2 cellular contexts compared by ENCODE assay signal in the genomic region with DNA sequence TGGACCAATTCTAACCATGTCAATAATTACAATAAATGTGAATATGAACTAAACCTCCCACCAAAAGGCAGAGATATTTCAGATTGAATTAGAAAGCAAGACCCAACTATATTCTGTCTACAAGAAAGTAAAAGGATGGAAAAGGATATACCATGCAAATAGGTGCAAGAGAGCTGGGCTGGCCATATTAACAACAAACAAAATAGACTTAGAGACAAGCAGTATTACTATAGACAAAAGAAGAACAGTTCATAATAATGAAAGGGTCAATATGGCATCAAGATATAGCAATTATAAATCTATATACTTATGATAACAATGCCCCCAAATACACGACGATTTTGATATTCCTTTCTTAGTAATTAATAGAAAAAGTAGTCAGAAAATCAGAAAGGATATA.
TF ChIP-seq lines count a peak whose summit lies in the region.

No MANE protein-coding gene starts in this region.

TF ChIP-seq in HEK293, 187 proteins besides CTCF, POLR2A, EP300 and RAD21:
- TF ChIP-seq ZNF211 (tag by site-specific recombination; IDR thresholded peaks at IDR 0.05; ENCODE audit: low read depth) (peak; percentile 80), ZNF544 (tag by site-specific recombination; IDR thresholded peaks at IDR 0.05) (no peak), ZNF16 (tag by site-specific recombination; IDR thresholded peaks at IDR 0.05; ENCODE audit: low read depth) (no peak)

TF ChIP-seq in K562, 482 proteins besides CTCF, POLR2A, EP300 and RAD21:
- TF ChIP-seq HNRNPL (IDR thresholded peaks at IDR 0.05; ENCODE audit: low read depth, low read length) (no peak), HLTF (IDR thresholded peaks at IDR 0.05) (no peak), TBP (optimal IDR thresholded peaks at IDR 0.05; ENCODE audit: low read depth, low read length) (no peak), CBX2 (IDR thresholded peaks at IDR 0.05; ENCODE audit: insufficient read depth, low read length, poor library complexity, severe bottlenecking) (peak; percentile 82), CBX8 (IDR thresholded peaks at IDR 0.05; ENCODE audit: borderline replicate concordance, extremely low read depth, low read depth, low read length, poor library complexity, severe bottlenecking) (peak; percentile 51), ZFP36 (IDR thresholded peaks at IDR 0.05; ENCODE audit: low read depth, low read length, partially characterized antibody) (peak; percentile 22), POLR3A (IDR thresholded peaks at IDR 0.05; ENCODE audit: borderline replicate concordance, extremely low read depth, insufficient read depth, insufficient read length) (no peak)
- TF ChIP-seq, protein P1, sequence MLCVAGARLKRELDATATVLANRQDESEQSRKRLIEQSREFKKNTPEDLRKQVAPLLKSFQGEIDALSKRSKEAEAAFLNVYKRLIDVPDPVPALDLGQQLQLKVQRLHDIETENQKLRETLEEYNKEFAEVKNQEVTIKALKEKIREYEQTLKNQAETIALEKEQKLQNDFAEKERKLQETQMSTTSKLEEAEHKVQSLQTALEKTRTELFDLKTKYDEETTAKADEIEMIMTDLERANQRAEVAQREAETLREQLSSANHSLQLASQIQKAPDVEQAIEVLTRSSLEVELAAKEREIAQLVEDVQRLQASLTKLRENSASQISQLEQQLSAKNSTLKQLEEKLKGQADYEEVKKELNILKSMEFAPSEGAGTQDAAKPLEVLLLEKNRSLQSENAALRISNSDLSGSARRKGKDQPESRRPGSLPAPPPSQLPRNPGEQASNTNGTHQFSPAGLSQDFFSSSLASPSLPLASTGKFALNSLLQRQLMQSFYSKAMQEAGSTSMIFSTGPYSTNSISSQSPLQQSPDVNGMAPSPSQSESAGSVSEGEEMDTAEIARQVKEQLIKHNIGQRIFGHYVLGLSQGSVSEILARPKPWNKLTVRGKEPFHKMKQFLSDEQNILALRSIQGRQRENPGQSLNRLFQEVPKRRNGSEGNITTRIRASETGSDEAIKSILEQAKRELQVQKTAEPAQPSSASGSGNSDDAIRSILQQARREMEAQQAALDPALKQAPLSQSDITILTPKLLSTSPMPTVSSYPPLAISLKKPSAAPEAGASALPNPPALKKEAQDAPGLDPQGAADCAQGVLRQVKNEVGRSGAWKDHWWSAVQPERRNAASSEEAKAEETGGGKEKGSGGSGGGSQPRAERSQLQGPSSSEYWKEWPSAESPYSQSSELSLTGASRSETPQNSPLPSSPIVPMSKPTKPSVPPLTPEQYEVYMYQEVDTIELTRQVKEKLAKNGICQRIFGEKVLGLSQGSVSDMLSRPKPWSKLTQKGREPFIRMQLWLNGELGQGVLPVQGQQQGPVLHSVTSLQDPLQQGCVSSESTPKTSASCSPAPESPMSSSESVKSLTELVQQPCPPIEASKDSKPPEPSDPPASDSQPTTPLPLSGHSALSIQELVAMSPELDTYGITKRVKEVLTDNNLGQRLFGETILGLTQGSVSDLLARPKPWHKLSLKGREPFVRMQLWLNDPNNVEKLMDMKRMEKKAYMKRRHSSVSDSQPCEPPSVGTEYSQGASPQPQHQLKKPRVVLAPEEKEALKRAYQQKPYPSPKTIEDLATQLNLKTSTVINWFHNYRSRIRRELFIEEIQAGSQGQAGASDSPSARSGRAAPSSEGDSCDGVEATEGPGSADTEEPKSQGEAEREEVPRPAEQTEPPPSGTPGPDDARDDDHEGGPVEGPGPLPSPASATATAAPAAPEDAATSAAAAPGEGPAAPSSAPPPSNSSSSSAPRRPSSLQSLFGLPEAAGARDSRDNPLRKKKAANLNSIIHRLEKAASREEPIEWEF (CRISPR knock-in tag; IDR thresholded peaks at IDR 0.05) = no peak
TF ChIP-seq in K562: peak in this region for 3.
